Comparison of ENCODE assay signal across 8 cellular contexts in genomic region chr5:52725065-52725746, GRCh38.
DNase-seq lines count a peak whose midpoint lies in the region; ATAC-seq and TF ChIP-seq lines count a peak whose summit lies in the region.

No MANE protein-coding gene starts in this region.

- H3K27me3 ChIP-seq in esophagus squamous epithelium, result no peaks in the 10 kb centered on the region
- no peaks in the 10 kb centered on the region; the same call in 1 of the 2 replicates for H3K27me3 ChIP-seq in H9 (ENCODE audit: insufficient read depth, low read length)

- no peak overlapping the region for H3K4me3 ChIP-seq in esophagus squamous epithelium

- peak; percentile 96 for ATAC-seq in activated CD8-positive, alpha-beta memory T cell treated with anti-CD3 and anti-CD28 coated beads, Interleukin-2, amount 10 ng/mL, durations not matched to agents 7 days and 5 days
- peak; percentile 85 for ATAC-seq in HG03520 (IDR thresholded peaks at IDR 0.05; ENCODE audit: unreplicated experiment)
- peak; percentile 85 to 88 for ATAC-seq in activated CD4-positive, CD25-positive, alpha-beta regulatory T cell treated with anti-CD3 and anti-CD28 coated beads, Interleukin-2, amount 50 U/mL, for 24 hours

- 37 to 38% methylated on average over 6 of the region's 6 CpGs for WGBS in esophagus squamous epithelium, 2 donors
- WGBS in H9 (ENCODE audit: extremely low coverage, insufficient read length, low lambda C conversion rate), result no CpG with 5 or more reads among the region's 6 CpGs

- no peak overlapping the region for H3K23ac ChIP-seq in H9 (ENCODE audit: insufficient read length, low read depth, low read length)

- H4K91ac ChIP-seq in H9 (ENCODE audit: insufficient read length, low read depth, low read length), result no peak overlapping the region

- H4K20me1 ChIP-seq in H9 (ENCODE audit: control insufficient read depth, insufficient read depth, insufficient read length), result no peaks in the 10 kb centered on the region

- H3K79me1 ChIP-seq in H9 (ENCODE audit: insufficient read depth, low read depth, low read length, poor library complexity, severe bottlenecking), result no peaks in the 10 kb centered on the region

- no peak overlapping the region for H3K9ac ChIP-seq in H9 (ENCODE audit: extremely low read depth, insufficient read length, low read length)

- no peak overlapping the region for H2BK12ac ChIP-seq in H9 (ENCODE audit: insufficient read length, low read depth, low read length)

- no peaks in the 10 kb centered on the region for H3K79me2 ChIP-seq in H9 (ENCODE audit: insufficient read depth, low read length)

- H4K5ac ChIP-seq in H9 (ENCODE audit: insufficient read length, low read depth, low read length), result no peak overlapping the region

- H3K4ac ChIP-seq in H9 (ENCODE audit: low read depth, low read length), result no peak overlapping the region

- no peak overlapping the region for H3K18ac ChIP-seq in H9 (ENCODE audit: insufficient read length, low read depth, low read length)

- intact Hi-C loops in esophagus squamous epithelium (cut with DNase I), result no loop called here

- no peak overlapping the region for H3K4me2 ChIP-seq in H9 (ENCODE audit: insufficient read depth, insufficient read length, low read length)

- peaks cover 8% of the 10 kb centered on the region for H3K9me3 Mint-ChIP-seq in activated CD8-positive, alpha-beta memory T cell treated with anti-CD3 and anti-CD28 coated beads, Interleukin-2, amount 10 ng/mL, durations not matched to agents 7 days and 5 days (ENCODE audit: low read depth)
- H3K9me3 Mint-ChIP-seq in H9, result peaks cover 2 to 4% of the 10 kb centered on the region in 2 experiments; a peak in 4 of 5 replicates

- H2BK20ac ChIP-seq in H9 (ENCODE audit: low read depth, low read length, poor library complexity, severe bottlenecking), result no peak overlapping the region

- no peaks in the 10 kb centered on the region for H3K23me2 ChIP-seq in H9 (ENCODE audit: insufficient read length, low read depth, low read length, poor library complexity, severe bottlenecking)

- H3K9me3 ChIP-seq in esophagus squamous epithelium, result no peaks in the 10 kb centered on the region
- H3K9me3 ChIP-seq in H9 (ENCODE audit: control insufficient read depth, low read depth, low read length), result no peaks in the 10 kb centered on the region

- no peak overlapping the region for H2BK5ac ChIP-seq in H9 (ENCODE audit: insufficient read length, low read length)

- no peak overlapping the region for H3K56ac ChIP-seq in H9 (ENCODE audit: insufficient read length, low read depth, low read length)

- DNase-seq in activated CD8-positive, alpha-beta memory T cell treated with anti-CD3 and anti-CD28 coated beads, Interleukin-2, amount 10 ng/mL, durations not matched to agents 7 days and 5 days, result peak; percentile 89
- no peak for DNase-seq in activated CD8-positive, alpha-beta memory T cell treated with anti-CD3 and anti-CD28 coated beads, Interleukin-2, amount 50 U/mL, for 48 hours
- no peak for DNase-seq in esophagus squamous epithelium (lab: John Stamatoyannopoulos, UW)
- DNase-seq in stimulated activated CD8-positive, alpha-beta memory T cell treated with anti-CD3 and anti-CD28 coated beads, Interleukin-7, amount 100 ng/mL, for 4 hours (ENCODE audit: low read depth in 2 of 2), result peak; percentile 7 to 34
- no peak for DNase-seq in H9
- DNase-seq in pons (ENCODE audit: low spot score), result no peak

- no peak overlapping the region for H2AFZ ChIP-seq in H9 (ENCODE audit: low read length)

- no peak overlapping the region for H3K14ac ChIP-seq in H9 (ENCODE audit: insufficient read depth, low read length)

- no peaks in the 10 kb centered on the region for H3K27me3 Mint-ChIP-seq in activated CD8-positive, alpha-beta memory T cell treated with anti-CD3 and anti-CD28 coated beads, Interleukin-2, amount 10 ng/mL, durations not matched to agents 7 days and 5 days
- H3K27me3 Mint-ChIP-seq in H9 (ENCODE audit: low read depth), result peaks cover 2% of the 10 kb centered on the region; the same call in 1 of the 2 replicates

- peaks cover 35% of the 10 kb centered on the region for H3K36me3 Mint-ChIP-seq in activated CD8-positive, alpha-beta memory T cell treated with anti-CD3 and anti-CD28 coated beads, Interleukin-2, amount 10 ng/mL, durations not matched to agents 7 days and 5 days
- H3K36me3 Mint-ChIP-seq in H9 (ENCODE audit: insufficient read depth in 1 of 3, low read depth in 3 of 3), result peaks cover 0 to 2% (median 0%) of the 10 kb centered on the region in 3 experiments; a peak in 2 of 7 replicates

- H4K8ac ChIP-seq in H9 (replicated peaks; ENCODE audit: insufficient read length, low read depth, low read length), result no peak overlapping the region

- peaks cover 60% of the 10 kb centered on the region for H3K4me1 Mint-ChIP-seq in activated CD8-positive, alpha-beta memory T cell treated with anti-CD3 and anti-CD28 coated beads, Interleukin-2, amount 10 ng/mL, durations not matched to agents 7 days and 5 days
- peaks cover 0 to 4% of the 10 kb centered on the region in 2 experiments; a peak in 1 of 4 replicates for H3K4me1 Mint-ChIP-seq in H9

- H3K4me1 ChIP-seq in esophagus squamous epithelium (peaks cover 0 to 39% (median 12%) of the 10 kb centered on the region in 3 donors), H9 (ENCODE audit: insufficient read depth, low read length) (no peaks in the 10 kb centered on the region)

- peak overlapping the region in 3 of 4 donors; percentile 42 to 69 (median 68) for H3K27ac ChIP-seq in esophagus squamous epithelium
- H3K27ac ChIP-seq in H9 (ENCODE audit: insufficient read length, low read depth, low read length), result no peak overlapping the region

- H3K4me3 Mint-ChIP-seq in activated CD8-positive, alpha-beta memory T cell treated with anti-CD3 and anti-CD28 coated beads, Interleukin-2, amount 10 ng/mL, durations not matched to agents 7 days and 5 days, result peak overlapping the region; percentile 25
- no peak overlapping the region for H3K4me3 Mint-ChIP-seq in H9

- no peak overlapping the region for H2BK120ac ChIP-seq in H9 (ENCODE audit: low read depth, low read length, poor library complexity, severe bottlenecking)

- no peaks in the 10 kb centered on the region for H3K36me3 ChIP-seq in esophagus squamous epithelium

- no peak for TF ChIP-seq CTCF in esophagus squamous epithelium (IDR thresholded peaks at IDR 0.05)
- no peak for TF ChIP-seq CTCF in H9 (conservative IDR thresholded peaks at IDR 0.05)

- no peak overlapping the region for H2AK5ac ChIP-seq in H9 (ENCODE audit: insufficient read length, low read length)

- CTCF ChIA-PET in activated CD8-positive, alpha-beta memory T cell treated with anti-CD3 and anti-CD28 coated beads, Interleukin-2, amount 10 ng/mL, durations not matched to agents 7 days and 5 days (lab: Charles Lee), result interaction anchor here (0.7 to 3.8 kb wide), 9 partner anchors 13 to 75 kb away, joined by 3 to 11 read pairs (median 4); no protein-coding TSS in a partner anchor

- no peak for TF ChIP-seq POLR2A in esophagus squamous epithelium (IDR thresholded peaks at IDR 0.05)

- no peak overlapping the region for H3T11ph ChIP-seq in H9 (ENCODE audit: low read length)

- H3K27ac Mint-ChIP-seq in activated CD8-positive, alpha-beta memory T cell treated with anti-CD3 and anti-CD28 coated beads, Interleukin-2, amount 10 ng/mL, durations not matched to agents 7 days and 5 days, result peak overlapping the region; percentile 96
- H3K27ac Mint-ChIP-seq in H9, result no peak overlapping the region

- no peak overlapping the region for H2BK15ac ChIP-seq in H9 (ENCODE audit: low read depth, low read length)

Comparison
In these comparisons a context has a peak if more than half of its experiments do, and no peak if none do; other contexts are left out.
1. DNase-seq: peak in activated CD8-positive, alpha-beta memory T cell treated with anti-CD3 and anti-CD28 coated beads, Interleukin-2, amount 10 ng/mL, durations not matched to agents 7 days and 5 days (single experiment) and stimulated activated CD8-positive, alpha-beta memory T cell treated with anti-CD3 and anti-CD28 coated beads, Interleukin-7, amount 100 ng/mL, for 4 hours (2 of 2); none in activated CD8-positive, alpha-beta memory T cell treated with anti-CD3 and anti-CD28 coated beads, Interleukin-2, amount 50 U/mL, for 48 hours (single experiment), esophagus squamous epithelium (single experiment), H9 (single experiment) and pons (single experiment).
2. Peak in every context shown above with its lines, with median percentiles within 50 percentile points of each other: ATAC-seq.